1 cellular context compared by ENCODE assay signal in the genomic region with DNA sequence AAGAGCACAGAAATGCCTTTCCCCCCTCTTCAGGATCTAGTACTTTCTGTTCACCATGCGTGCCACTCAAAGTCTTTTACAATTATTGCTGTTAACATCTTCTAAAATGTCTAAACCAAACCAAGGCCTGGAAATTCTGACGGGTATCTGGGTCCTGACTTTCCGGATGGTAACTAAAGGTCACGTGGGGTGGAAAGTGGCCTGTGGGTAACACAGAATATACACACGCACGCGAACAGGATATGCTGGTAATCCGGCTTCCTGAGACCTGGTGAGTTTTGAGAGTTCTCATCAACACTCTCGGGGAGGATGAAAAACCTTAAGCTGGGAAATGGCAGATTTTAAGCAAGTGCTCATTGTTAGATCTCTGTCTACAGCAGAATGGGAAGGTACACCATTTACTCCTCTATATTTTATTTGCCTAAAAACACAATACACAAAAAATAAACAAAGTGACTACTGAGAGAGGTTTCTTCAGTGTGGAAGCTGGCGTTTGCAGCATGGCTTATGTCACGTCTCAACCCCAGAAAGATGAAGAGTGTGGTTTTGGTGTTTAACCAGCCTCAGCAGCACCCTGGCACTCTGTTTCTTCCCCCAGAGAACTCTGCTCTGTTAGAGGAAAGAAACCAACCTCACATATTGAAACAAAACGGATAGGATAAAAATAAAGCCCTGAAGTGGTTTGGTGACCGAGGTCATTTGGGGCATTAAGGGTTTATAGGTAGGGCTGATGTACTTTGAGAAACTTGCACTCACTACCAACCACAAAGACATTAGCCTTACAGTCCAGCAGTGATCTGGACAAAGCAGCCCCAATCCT.
TF ChIP-seq lines count a peak whose summit lies in the region.

No MANE protein-coding gene starts in this region.

TF ChIP-seq in GM12878, 131 proteins besides CTCF, POLR2A, EP300 and RAD21 (continued from another document and continues in another):
- TF ChIP-seq IRF3 (IDR thresholded peaks at IDR 0.05) (no peak), ZNF592 (IDR thresholded peaks at IDR 0.05) (peak; percentile 73; the same call in 1 of the 2 replicates), ZSCAN29 (IDR thresholded peaks at IDR 0.05) (peak; percentile 81; the same call in 1 of the 2 replicates), RUNX3 (IDR thresholded peaks at IDR 0.05; ENCODE audit: low read length) (peak; percentile 90), NBN (IDR thresholded peaks at IDR 0.05) (peak; percentile 83; the same call in 1 of the 2 replicates), ZNF207 (IDR thresholded peaks at IDR 0.05; ENCODE audit: borderline replicate concordance) (no peak), ZNF24 (IDR thresholded peaks at IDR 0.05) (no peak), BMI1 (IDR thresholded peaks at IDR 0.05; ENCODE audit: borderline replicate concordance) (no peak), RELA (IDR thresholded peaks at IDR 0.05; ENCODE audit: borderline replicate concordance, partially characterized antibody) (no peak), CREM (IDR thresholded peaks at IDR 0.05; ENCODE audit: low read depth) (peak; percentile 68), RCOR1 (conservative IDR thresholded peaks at IDR 0.05; ENCODE audit: low read depth, low read length) (0 out of 2 replicates have a peak, but pooled peaks have one; percentile 1), SREBF1 (IDR thresholded peaks at IDR 0.05; ENCODE audit: low read length) (no peak), CHD2 (IDR thresholded peaks at IDR 0.05; ENCODE audit: borderline replicate concordance, low read depth, low read length) (peak; percentile 59; the same call in 1 of the 2 replicates), SP1 (IDR thresholded peaks at IDR 0.05; ENCODE audit: low read depth, low read length) (peak; percentile 65), HDAC2 (IDR thresholded peaks at IDR 0.05) (no peak), PRDM15 (CRISPR knock-in tag; IDR thresholded peaks at IDR 0.05) (peak; percentile 38; the same call in 1 of the 2 replicates), ZNF274 (IDR thresholded peaks at IDR 0.05; ENCODE audit: insufficient read depth, insufficient read length) (no peak), RFX5 (IDR thresholded peaks at IDR 0.05; ENCODE audit: low read depth, low read length) (peak; percentile 75; the same call in 1 of the 2 replicates), POLR2AphosphoS2 (IDR thresholded peaks at IDR 0.05; ENCODE audit: low read depth, low read length) (no peak), MYC (IDR thresholded peaks at IDR 0.05; ENCODE audit: insufficient read depth, insufficient read length, insufficient replicate concordance, low read length, severe bottlenecking) (no peak), ZNF687 (IDR thresholded peaks at IDR 0.05) (peak; percentile 98), ZNF384 (IDR thresholded peaks at IDR 0.05; ENCODE audit: borderline replicate concordance, low read depth, low read length) (no peak), E4F1 (IDR thresholded peaks at IDR 0.05; ENCODE audit: borderline replicate concordance, partially characterized antibody) (no peak), HCFC1 (IDR thresholded peaks at IDR 0.05; ENCODE audit: low read length) (no peak), MXI1 (IDR thresholded peaks at IDR 0.05; ENCODE audit: low read depth, low read length) (peak; percentile 63), CEBPB (IDR thresholded peaks at IDR 0.05; ENCODE audit: borderline replicate concordance in 1 of 2, low read depth in 2 of 2, low read length in 2 of 2) (no peak), ZNF622 (IDR thresholded peaks at IDR 0.05) (no peak), TARDBP (IDR thresholded peaks at IDR 0.05; ENCODE audit: borderline replicate concordance) (no peak)
- TF ChIP-seq, protein P1, sequence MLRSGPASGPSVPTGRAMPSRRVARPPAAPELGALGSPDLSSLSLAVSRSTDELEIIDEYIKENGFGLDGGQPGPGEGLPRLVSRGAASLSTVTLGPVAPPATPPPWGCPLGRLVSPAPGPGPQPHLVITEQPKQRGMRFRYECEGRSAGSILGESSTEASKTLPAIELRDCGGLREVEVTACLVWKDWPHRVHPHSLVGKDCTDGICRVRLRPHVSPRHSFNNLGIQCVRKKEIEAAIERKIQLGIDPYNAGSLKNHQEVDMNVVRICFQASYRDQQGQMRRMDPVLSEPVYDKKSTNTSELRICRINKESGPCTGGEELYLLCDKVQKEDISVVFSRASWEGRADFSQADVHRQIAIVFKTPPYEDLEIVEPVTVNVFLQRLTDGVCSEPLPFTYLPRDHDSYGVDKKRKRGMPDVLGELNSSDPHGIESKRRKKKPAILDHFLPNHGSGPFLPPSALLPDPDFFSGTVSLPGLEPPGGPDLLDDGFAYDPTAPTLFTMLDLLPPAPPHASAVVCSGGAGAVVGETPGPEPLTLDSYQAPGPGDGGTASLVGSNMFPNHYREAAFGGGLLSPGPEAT (IDR thresholded peaks at IDR 0.05; ENCODE audit: low read depth) = peak; percentile 76
- TF ChIP-seq, protein P2, sequence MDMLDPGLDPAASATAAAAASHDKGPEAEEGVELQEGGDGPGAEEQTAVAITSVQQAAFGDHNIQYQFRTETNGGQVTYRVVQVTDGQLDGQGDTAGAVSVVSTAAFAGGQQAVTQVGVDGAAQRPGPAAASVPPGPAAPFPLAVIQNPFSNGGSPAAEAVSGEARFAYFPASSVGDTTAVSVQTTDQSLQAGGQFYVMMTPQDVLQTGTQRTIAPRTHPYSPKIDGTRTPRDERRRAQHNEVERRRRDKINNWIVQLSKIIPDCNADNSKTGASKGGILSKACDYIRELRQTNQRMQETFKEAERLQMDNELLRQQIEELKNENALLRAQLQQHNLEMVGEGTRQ (IDR thresholded peaks at IDR 0.05; ENCODE audit: borderline replicate concordance, low read depth, low read length) = peak; percentile 87
- TF ChIP-seq, protein P3, sequence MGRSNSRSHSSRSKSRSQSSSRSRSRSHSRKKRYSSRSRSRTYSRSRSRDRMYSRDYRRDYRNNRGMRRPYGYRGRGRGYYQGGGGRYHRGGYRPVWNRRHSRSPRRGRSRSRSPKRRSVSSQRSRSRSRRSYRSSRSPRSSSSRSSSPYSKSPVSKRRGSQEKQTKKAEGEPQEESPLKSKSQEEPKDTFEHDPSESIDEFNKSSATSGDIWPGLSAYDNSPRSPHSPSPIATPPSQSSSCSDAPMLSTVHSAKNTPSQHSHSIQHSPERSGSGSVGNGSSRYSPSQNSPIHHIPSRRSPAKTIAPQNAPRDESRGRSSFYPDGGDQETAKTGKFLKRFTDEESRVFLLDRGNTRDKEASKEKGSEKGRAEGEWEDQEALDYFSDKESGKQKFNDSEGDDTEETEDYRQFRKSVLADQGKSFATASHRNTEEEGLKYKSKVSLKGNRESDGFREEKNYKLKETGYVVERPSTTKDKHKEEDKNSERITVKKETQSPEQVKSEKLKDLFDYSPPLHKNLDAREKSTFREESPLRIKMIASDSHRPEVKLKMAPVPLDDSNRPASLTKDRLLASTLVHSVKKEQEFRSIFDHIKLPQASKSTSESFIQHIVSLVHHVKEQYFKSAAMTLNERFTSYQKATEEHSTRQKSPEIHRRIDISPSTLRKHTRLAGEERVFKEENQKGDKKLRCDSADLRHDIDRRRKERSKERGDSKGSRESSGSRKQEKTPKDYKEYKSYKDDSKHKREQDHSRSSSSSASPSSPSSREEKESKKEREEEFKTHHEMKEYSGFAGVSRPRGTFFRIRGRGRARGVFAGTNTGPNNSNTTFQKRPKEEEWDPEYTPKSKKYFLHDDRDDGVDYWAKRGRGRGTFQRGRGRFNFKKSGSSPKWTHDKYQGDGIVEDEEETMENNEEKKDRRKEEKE (IDR thresholded peaks at IDR 0.05) = no peak
